Comparison of ENCODE assay signal across 29 cellular contexts in genomic region chr9:30597609-30598008, GRCh38.
"Had no signal": no experiment of that assay in that cellular context is flagged by ENCODE, and none has a peak within 500 bp of the region (broad histone marks: within the 10 kb centered on the region; RNA-seq: fewer than 3 reads in every experiment).

No MANE protein-coding gene starts in this region.

- H3K4me1 ChIP-seq: stomach, suprapubic skin, testis, thyroid gland, tibial artery, tibial nerve, transverse colon, upper lobe of left lung, upper lobe of right lung, uterus, vagina had no signal

- H3K27me3 ChIP-seq: stomach, suprapubic skin, testis, thyroid gland, tibial artery, tibial nerve, transverse colon, upper lobe of left lung, upper lobe of right lung, uterus, vagina had no signal

- H3K4me1 Mint-ChIP-seq: stimulated activated effector memory CD8-positive, alpha-beta T cell treated with anti-CD3 and anti-CD28 coated beads, Interleukin-12 subunit alpha, Interleukin-12 subunit beta, amount 100 ng/mL, for 72 hours; stimulated activated memory B cell treated with anti-CD40 and anti-IgM and Interleukin-4, amounts not matched to agents 10 μg/mL and 1 μg/mL and 100 μg/mL, for 72 hours; stimulated activated naive B cell treated with anti-CD40 and anti-IgM and Interleukin-4, amounts not matched to agents 10 μg/mL and 1 μg/mL and 100 μg/mL, for 72 hours; stimulated activated naive CD8-positive, alpha-beta T cell treated with anti-CD3 and anti-CD28 coated beads, Interleukin-15, amount 100 ng/mL, for 72 hours had no signal

- H3K27me3 Mint-ChIP-seq: stimulated activated memory B cell treated with anti-CD40 and anti-IgM and Interleukin-4, amounts not matched to agents 10 μg/mL and 1 μg/mL and 100 μg/mL, for 72 hours; stimulated activated naive B cell treated with anti-CD40 and anti-IgM and Interleukin-4, amounts not matched to agents 10 μg/mL and 1 μg/mL and 100 μg/mL, for 72 hours; stimulated activated naive CD8-positive, alpha-beta T cell treated with anti-CD3 and anti-CD28 coated beads, Interleukin-15, amount 100 ng/mL, for 72 hours; stimulated activated naive CD8-positive, alpha-beta T cell treated with anti-CD3 and anti-CD28 coated beads, Interleukin-15, Interleukin-2, amounts not matched to agents 100 ng/mL and 50 ng/mL, for 24 hours; type B pancreatic cell had no signal

- H3K9me3 ChIP-seq: stomach, suprapubic skin, testis, thoracic aorta, thyroid gland, tibial artery, tibial nerve, transverse colon, upper lobe of left lung, upper lobe of right lung, uterus, vagina had no signal

- FAIRE-seq: urothelium cell line had no signal

- H3K4me3 ChIP-seq: stomach, suprapubic skin, testis, thoracic aorta, thyroid gland, tibial artery, tibial nerve, transverse colon, upper lobe of left lung, upper lobe of right lung, uterus, vagina had no signal

- H3K9me3 Mint-ChIP-seq: stimulated activated memory B cell treated with anti-CD40 and anti-IgM and Interleukin-4, amounts not matched to agents 10 μg/mL and 1 μg/mL and 100 μg/mL, for 72 hours; type B pancreatic cell had no signal

- H3K36me3 Mint-ChIP-seq: stimulated activated effector memory CD8-positive, alpha-beta T cell treated with anti-CD3 and anti-CD28 coated beads, Interleukin-12 subunit alpha, Interleukin-12 subunit beta, amount 100 ng/mL, for 72 hours; stimulated activated memory B cell treated with anti-CD40 and anti-IgM and Interleukin-4, amounts not matched to agents 10 μg/mL and 1 μg/mL and 100 μg/mL, for 72 hours; stimulated activated naive B cell treated with anti-CD40 and anti-IgM and Interleukin-4, amounts not matched to agents 10 μg/mL and 1 μg/mL and 100 μg/mL, for 72 hours; type B pancreatic cell had no signal

- H3K36me3 ChIP-seq: stomach, suprapubic skin, thoracic aorta, thyroid gland, tibial artery, tibial nerve, transverse colon, upper lobe of left lung, upper lobe of right lung, uterus, vagina had no signal

- ATAC-seq: stimulated activated effector memory CD8-positive, alpha-beta T cell treated with anti-CD3 and anti-CD28 coated beads, Interleukin-12 subunit alpha, Interleukin-12 subunit beta, amount 100 ng/mL, for 72 hours; stimulated activated memory B cell treated with anti-CD40 and anti-IgM and Interleukin-4, amounts not matched to agents 10 μg/mL and 1 μg/mL and 100 μg/mL, for 72 hours; stimulated activated naive B cell treated with anti-CD40 and anti-IgM and Interleukin-4, amounts not matched to agents 10 μg/mL and 1 μg/mL and 100 μg/mL, for 72 hours; stimulated activated naive CD8-positive, alpha-beta T cell treated with anti-CD3 and anti-CD28 coated beads, Interleukin-15, amount 100 ng/mL, for 72 hours; stimulated activated naive CD8-positive, alpha-beta T cell treated with anti-CD3 and anti-CD28 coated beads, Interleukin-15, Interleukin-2, amounts not matched to agents 100 U/mL and 50 U/mL, for 24 hours; upper lobe of right lung had no signal

- H3K27ac ChIP-seq: stomach, suprapubic skin, testis, thoracic aorta, thyroid gland, tibial artery, tibial nerve, transverse colon, upper lobe of left lung, upper lobe of right lung, uterus, vagina had no signal

- DNase-seq: stimulated activated CD4-positive, alpha-beta T cell treated with anti-CD3 and anti-CD28 coated beads, Interleukin-2, amount 100 ng/mL, for 48 hours; stimulated activated CD4-positive, alpha-beta T cell treated with anti-CD3 and anti-CD28 coated beads, Interleukin-4, amount 100 ng/mL, for 1 hour; stimulated activated CD4-positive, alpha-beta T cell treated with anti-CD3 and anti-CD28 coated beads, Interleukin-4, amount 100 ng/mL, for 24 hours; stimulated activated CD4-positive, alpha-beta T cell treated with anti-CD3 and anti-CD28 coated beads, Interleukin-4, amount 100 ng/mL, for 4 hours; stimulated activated CD8-positive, alpha-beta memory T cell treated with anti-CD3 and anti-CD28 coated beads, Interleukin-4, amount 100 ng/mL, for 48 hours; stimulated activated naive B cell treated with anti-CD40 and anti-IgM and Interleukin-4, amounts not matched to agents 10 μg/mL and 1 μg/mL and 100 μg/mL, for 72 hours; stimulated activated naive CD4-positive, alpha-beta T cell; stimulated activated naive CD4-positive, alpha-beta T cell treated with Interleukin-2 at 50 U/mL for 16 hours; stimulated activated naive CD8-positive, alpha-beta T cell treated with anti-CD3 and anti-CD28 coated beads, Interleukin-15, amount 100 ng/mL, for 72 hours; stimulated activated naive CD8-positive, alpha-beta T cell treated with anti-CD3 and anti-CD28 coated beads, Interleukin-15, Interleukin-2, amounts not matched to agents 100 U/mL and 50 U/mL, for 24 hours; stomach; substantia nigra; testis; thyroid gland; tibial artery; transverse colon; trophoblast cell; upper lobe of left lung; upper lobe of right lung; uterus had no signal

- H3K4me3 Mint-ChIP-seq: stimulated activated effector memory CD8-positive, alpha-beta T cell treated with anti-CD3 and anti-CD28 coated beads, Interleukin-12 subunit alpha, Interleukin-12 subunit beta, amount 100 ng/mL, for 72 hours; stimulated activated memory B cell treated with anti-CD40 and anti-IgM and Interleukin-4, amounts not matched to agents 10 μg/mL and 1 μg/mL and 100 μg/mL, for 72 hours; stimulated activated naive B cell treated with anti-CD40 and anti-IgM and Interleukin-4, amounts not matched to agents 10 μg/mL and 1 μg/mL and 100 μg/mL, for 72 hours; stimulated activated naive CD8-positive, alpha-beta T cell treated with anti-CD3 and anti-CD28 coated beads, Interleukin-15, amount 100 ng/mL, for 72 hours; stimulated activated naive CD8-positive, alpha-beta T cell treated with anti-CD3 and anti-CD28 coated beads, Interleukin-15, Interleukin-2, amounts not matched to agents 100 ng/mL and 50 ng/mL, for 24 hours; type B pancreatic cell had no signal

- H3K27ac Mint-ChIP-seq: stimulated activated effector memory CD8-positive, alpha-beta T cell treated with anti-CD3 and anti-CD28 coated beads, Interleukin-12 subunit alpha, Interleukin-12 subunit beta, amount 100 ng/mL, for 72 hours; stimulated activated memory B cell treated with anti-CD40 and anti-IgM and Interleukin-4, amounts not matched to agents 10 μg/mL and 1 μg/mL and 100 μg/mL, for 72 hours; stimulated activated naive B cell treated with anti-CD40 and anti-IgM and Interleukin-4, amounts not matched to agents 10 μg/mL and 1 μg/mL and 100 μg/mL, for 72 hours; stimulated activated naive CD8-positive, alpha-beta T cell treated with anti-CD3 and anti-CD28 coated beads, Interleukin-15, amount 100 ng/mL, for 72 hours; stimulated activated naive CD8-positive, alpha-beta T cell treated with anti-CD3 and anti-CD28 coated beads, Interleukin-15, Interleukin-2, amounts not matched to agents 100 ng/mL and 50 ng/mL, for 24 hours; type B pancreatic cell had no signal
